ENCODE assay signal across 14 cellular contexts in genomic region chr4:4637710-4638109, GRCh38.
DNase-seq lines count a peak whose midpoint lies in the region; ATAC-seq, FAIRE-seq and TF ChIP-seq lines count a peak whose summit lies in the region.
"Had no signal": no experiment of that assay in that cellular context is flagged by ENCODE, and none has a peak within 500 bp of the region (broad histone marks: within the 10 kb centered on the region; RNA-seq: fewer than 3 reads in every experiment).

No MANE protein-coding gene starts in this region.

- H3K27me3 ChIP-seq in foreskin keratinocyte, result no peaks in the 10 kb centered on the region
- no peaks in the 10 kb centered on the region for H3K27me3 ChIP-seq in brain microvascular endothelial cell (replicated peaks)

- ATAC-seq in GM19452 (IDR thresholded peaks at IDR 0.05; ENCODE audit: unreplicated experiment), result peak; percentile 77
- peak; percentile 66 for ATAC-seq in HG03135 (IDR thresholded peaks at IDR 0.05; ENCODE audit: unreplicated experiment)
- peak; percentile 60 for ATAC-seq in foreskin keratinocyte
- ATAC-seq in GM21528 (IDR thresholded peaks at IDR 0.05; ENCODE audit: low FRiP score, unreplicated experiment), result no peak

- H3K27ac ChIP-seq in foreskin keratinocyte (no peak overlapping the region), brain microvascular endothelial cell (no peak overlapping the region)

- peak; percentile 49 to 51 for DNase-seq in activated T-cell treated with anti-CD3 and anti-CD28 coated beads, Interleukin-2, amount 50 U/mL, for 48 hours
- no peak for DNase-seq in activated T-cell treated with anti-CD3 and anti-CD28 coated beads, Interleukin-2, amount 50 U/mL, for 1 hour
- DNase-seq in foreskin keratinocyte, result peak in 1 of 2 donors; percentile 37
- no peak for DNase-seq in H54 (ENCODE audit: insufficient read length, low spot score)
- DNase-seq in brain microvascular endothelial cell, result no peak
- DNase-seq: activated CD4-positive, alpha-beta T cell treated with anti-CD3 and anti-CD28 coated beads for 1 hour; DMS 273 treated with DMSO at 0.1 percent for 48 hours; GOT3; mammary epithelial cell; NCI-H2029 had no signal

- in situ Hi-C loops in brain microvascular endothelial cell (cut with HindIII; ENCODE audit: low pct_ligation_motif_present, low sequenced_read_pairs), result no loop called here

- no peak for FAIRE-seq in H54 (lab: Jason Lieb, UNC)
- FAIRE-seq: colon had no signal

- H3K4me1 ChIP-seq in foreskin keratinocyte, result no peaks in the 10 kb centered on the region

- H3K4me3 ChIP-seq in brain microvascular endothelial cell (ENCODE audit: low read depth, low read length), result no peak overlapping the region

- TF ChIP-seq CTCF in foreskin keratinocyte (conservative IDR thresholded peaks at IDR 0.05), result no peak
- no peak for TF ChIP-seq CTCF in brain microvascular endothelial cell (IDR thresholded peaks at IDR 0.05; ENCODE audit: low read depth, low read length, missing control alignments)

- H3K36me3 ChIP-seq in brain microvascular endothelial cell (replicated peaks), result no peaks in the 10 kb centered on the region

- no peak for TF ChIP-seq POLR2A in H54 (IDR thresholded peaks at IDR 0.05; ENCODE audit: low read depth, low read length)

Comparison
In these comparisons a context has a peak if more than half of its experiments do, and no peak if none do; other contexts are left out.
1. DNase-seq: peak in activated T-cell treated with anti-CD3 and anti-CD28 coated beads, Interleukin-2, amount 50 U/mL, for 48 hours (2 of 2); none in activated T-cell treated with anti-CD3 and anti-CD28 coated beads, Interleukin-2, amount 50 U/mL, for 1 hour (single experiment), H54 (single experiment) and brain microvascular endothelial cell (single experiment).